Comparison of ENCODE assay signal across 1 cellular context in the genomic region with DNA sequence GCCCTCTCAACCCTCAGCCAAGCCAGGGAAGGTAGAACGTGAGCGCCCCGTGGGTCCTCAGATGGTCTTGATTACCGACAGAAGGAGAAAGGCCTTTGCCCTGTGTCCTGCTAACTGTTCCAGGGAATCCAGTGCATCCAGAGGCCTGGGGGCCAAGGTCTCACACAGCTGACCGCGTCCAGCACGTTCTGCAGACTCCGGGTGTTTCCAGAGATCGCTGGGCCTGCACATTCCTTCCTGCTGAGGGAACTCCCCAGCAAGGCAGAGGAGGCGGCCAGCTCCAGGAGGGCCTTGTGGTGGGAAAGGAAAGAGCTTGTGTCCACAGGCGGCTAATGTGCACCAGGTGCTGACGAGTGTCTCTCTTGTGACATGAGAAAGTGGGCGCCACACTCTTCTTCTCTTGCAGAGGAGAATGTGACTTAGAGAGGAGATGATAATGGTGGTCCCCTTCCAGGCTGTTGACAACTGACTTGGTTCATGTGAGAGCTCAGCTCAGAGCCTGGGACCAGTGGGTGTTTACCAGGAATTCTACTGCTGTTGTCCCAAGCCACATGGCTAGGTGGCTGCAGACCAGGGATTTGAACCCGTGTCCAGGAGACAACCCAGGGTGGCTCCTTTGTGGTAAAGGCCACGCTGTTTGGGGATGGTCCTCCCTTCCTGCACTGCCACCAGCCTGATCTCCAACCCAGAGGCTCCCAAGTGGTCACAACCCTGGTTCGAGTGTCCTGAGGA.
TF ChIP-seq lines count a peak whose summit lies in the region.

No MANE protein-coding gene starts in this region.

TF ChIP-seq in HepG2, 621 proteins besides CTCF, POLR2A, EP300 and RAD21 (continued from another document and continues in another):
- TF ChIP-seq, protein P1, sequence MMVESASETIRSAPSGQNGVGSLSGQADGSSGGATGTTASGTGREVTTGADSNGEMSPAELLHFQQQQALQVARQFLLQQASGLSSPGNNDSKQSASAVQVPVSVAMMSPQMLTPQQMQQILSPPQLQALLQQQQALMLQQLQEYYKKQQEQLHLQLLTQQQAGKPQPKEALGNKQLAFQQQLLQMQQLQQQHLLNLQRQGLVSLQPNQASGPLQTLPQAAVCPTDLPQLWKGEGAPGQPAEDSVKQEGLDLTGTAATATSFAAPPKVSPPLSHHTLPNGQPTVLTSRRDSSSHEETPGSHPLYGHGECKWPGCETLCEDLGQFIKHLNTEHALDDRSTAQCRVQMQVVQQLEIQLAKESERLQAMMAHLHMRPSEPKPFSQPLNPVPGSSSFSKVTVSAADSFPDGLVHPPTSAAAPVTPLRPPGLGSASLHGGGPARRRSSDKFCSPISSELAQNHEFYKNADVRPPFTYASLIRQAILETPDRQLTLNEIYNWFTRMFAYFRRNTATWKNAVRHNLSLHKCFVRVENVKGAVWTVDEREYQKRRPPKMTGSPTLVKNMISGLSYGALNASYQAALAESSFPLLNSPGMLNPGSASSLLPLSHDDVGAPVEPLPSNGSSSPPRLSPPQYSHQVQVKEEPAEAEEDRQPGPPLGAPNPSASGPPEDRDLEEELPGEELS (CRISPR knock-in tag; IDR thresholded peaks at IDR 0.05) = peak; percentile 70
- TF ChIP-seq ARNTL (CRISPR knock-in tag; IDR thresholded peaks at IDR 0.05) = peak; percentile 91
- TF ChIP-seq, protein P2, sequence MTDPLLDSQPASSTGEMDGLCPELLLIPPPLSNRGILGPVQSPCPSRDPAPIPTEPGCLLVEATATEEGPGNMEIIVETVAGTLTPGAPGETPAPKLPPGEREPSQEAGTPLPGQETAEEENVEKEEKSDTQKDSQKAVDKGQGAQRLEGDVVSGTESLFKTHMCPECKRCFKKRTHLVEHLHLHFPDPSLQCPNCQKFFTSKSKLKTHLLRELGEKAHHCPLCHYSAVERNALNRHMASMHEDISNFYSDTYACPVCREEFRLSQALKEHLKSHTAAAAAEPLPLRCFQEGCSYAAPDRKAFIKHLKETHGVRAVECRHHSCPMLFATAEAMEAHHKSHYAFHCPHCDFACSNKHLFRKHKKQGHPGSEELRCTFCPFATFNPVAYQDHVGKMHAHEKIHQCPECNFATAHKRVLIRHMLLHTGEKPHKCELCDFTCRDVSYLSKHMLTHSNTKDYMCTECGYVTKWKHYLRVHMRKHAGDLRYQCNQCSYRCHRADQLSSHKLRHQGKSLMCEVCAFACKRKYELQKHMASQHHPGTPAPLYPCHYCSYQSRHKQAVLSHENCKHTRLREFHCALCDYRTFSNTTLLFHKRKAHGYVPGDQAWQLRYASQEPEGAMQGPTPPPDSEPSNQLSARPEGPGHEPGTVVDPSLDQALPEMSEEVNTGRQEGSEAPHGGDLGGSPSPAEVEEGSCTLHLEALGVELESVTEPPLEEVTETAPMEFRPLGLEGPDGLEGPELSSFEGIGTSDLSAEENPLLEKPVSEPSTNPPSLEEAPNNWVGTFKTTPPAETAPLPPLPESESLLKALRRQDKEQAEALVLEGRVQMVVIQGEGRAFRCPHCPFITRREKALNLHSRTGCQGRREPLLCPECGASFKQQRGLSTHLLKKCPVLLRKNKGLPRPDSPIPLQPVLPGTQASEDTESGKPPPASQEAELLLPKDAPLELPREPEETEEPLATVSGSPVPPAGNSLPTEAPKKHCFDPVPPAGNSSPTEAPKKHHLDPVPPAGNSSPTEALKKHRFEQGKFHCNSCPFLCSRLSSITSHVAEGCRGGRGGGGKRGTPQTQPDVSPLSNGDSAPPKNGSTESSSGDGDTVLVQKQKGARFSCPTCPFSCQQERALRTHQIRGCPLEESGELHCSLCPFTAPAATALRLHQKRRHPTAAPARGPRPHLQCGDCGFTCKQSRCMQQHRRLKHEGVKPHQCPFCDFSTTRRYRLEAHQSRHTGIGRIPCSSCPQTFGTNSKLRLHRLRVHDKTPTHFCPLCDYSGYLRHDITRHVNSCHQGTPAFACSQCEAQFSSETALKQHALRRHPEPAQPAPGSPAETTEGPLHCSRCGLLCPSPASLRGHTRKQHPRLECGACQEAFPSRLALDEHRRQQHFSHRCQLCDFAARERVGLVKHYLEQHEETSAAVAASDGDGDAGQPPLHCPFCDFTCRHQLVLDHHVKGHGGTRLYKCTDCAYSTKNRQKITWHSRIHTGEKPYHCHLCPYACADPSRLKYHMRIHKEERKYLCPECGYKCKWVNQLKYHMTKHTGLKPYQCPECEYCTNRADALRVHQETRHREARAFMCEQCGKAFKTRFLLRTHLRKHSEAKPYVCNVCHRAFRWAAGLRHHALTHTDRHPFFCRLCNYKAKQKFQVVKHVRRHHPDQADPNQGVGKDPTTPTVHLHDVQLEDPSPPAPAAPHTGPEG (CRISPR knock-in tag; IDR thresholded peaks at IDR 0.05) = peak; percentile 59; the same call in 1 of the 2 replicates
- TF ChIP-seq, protein P3, sequence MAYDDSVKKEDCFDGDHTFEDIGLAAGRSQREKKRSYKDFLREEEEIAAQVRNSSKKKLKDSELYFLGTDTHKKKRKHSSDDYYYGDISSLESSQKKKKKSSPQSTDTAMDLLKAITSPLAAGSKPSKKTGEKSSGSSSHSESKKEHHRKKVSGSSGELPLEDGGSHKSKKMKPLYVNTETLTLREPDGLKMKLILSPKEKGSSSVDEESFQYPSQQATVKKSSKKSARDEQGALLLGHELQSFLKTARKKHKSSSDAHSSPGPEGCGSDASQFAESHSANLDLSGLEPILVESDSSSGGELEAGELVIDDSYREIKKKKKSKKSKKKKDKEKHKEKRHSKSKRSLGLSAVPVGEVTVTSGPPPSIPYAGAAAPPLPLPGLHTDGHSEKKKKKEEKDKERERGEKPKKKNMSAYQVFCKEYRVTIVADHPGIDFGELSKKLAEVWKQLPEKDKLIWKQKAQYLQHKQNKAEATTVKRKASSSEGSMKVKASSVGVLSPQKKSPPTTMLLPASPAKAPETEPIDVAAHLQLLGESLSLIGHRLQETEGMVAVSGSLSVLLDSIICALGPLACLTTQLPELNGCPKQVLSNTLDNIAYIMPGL (CRISPR knock-in tag; IDR thresholded peaks at IDR 0.05; ENCODE audit: borderline replicate concordance in 1 of 2, low read depth in 1 of 2) = peak; percentile 69 to 74; a peak in 3 of 4 replicates
- TF ChIP-seq ZNF550 (CRISPR knock-in tag; IDR thresholded peaks at IDR 0.05; ENCODE audit: borderline replicate concordance) = no peak
- 0 out of 2 replicates have a peak, but pooled peaks have one; percentile 53 for TF ChIP-seq ZNF589 (CRISPR knock-in tag; conservative IDR thresholded peaks at IDR 0.05)
- TF ChIP-seq, protein P4, sequence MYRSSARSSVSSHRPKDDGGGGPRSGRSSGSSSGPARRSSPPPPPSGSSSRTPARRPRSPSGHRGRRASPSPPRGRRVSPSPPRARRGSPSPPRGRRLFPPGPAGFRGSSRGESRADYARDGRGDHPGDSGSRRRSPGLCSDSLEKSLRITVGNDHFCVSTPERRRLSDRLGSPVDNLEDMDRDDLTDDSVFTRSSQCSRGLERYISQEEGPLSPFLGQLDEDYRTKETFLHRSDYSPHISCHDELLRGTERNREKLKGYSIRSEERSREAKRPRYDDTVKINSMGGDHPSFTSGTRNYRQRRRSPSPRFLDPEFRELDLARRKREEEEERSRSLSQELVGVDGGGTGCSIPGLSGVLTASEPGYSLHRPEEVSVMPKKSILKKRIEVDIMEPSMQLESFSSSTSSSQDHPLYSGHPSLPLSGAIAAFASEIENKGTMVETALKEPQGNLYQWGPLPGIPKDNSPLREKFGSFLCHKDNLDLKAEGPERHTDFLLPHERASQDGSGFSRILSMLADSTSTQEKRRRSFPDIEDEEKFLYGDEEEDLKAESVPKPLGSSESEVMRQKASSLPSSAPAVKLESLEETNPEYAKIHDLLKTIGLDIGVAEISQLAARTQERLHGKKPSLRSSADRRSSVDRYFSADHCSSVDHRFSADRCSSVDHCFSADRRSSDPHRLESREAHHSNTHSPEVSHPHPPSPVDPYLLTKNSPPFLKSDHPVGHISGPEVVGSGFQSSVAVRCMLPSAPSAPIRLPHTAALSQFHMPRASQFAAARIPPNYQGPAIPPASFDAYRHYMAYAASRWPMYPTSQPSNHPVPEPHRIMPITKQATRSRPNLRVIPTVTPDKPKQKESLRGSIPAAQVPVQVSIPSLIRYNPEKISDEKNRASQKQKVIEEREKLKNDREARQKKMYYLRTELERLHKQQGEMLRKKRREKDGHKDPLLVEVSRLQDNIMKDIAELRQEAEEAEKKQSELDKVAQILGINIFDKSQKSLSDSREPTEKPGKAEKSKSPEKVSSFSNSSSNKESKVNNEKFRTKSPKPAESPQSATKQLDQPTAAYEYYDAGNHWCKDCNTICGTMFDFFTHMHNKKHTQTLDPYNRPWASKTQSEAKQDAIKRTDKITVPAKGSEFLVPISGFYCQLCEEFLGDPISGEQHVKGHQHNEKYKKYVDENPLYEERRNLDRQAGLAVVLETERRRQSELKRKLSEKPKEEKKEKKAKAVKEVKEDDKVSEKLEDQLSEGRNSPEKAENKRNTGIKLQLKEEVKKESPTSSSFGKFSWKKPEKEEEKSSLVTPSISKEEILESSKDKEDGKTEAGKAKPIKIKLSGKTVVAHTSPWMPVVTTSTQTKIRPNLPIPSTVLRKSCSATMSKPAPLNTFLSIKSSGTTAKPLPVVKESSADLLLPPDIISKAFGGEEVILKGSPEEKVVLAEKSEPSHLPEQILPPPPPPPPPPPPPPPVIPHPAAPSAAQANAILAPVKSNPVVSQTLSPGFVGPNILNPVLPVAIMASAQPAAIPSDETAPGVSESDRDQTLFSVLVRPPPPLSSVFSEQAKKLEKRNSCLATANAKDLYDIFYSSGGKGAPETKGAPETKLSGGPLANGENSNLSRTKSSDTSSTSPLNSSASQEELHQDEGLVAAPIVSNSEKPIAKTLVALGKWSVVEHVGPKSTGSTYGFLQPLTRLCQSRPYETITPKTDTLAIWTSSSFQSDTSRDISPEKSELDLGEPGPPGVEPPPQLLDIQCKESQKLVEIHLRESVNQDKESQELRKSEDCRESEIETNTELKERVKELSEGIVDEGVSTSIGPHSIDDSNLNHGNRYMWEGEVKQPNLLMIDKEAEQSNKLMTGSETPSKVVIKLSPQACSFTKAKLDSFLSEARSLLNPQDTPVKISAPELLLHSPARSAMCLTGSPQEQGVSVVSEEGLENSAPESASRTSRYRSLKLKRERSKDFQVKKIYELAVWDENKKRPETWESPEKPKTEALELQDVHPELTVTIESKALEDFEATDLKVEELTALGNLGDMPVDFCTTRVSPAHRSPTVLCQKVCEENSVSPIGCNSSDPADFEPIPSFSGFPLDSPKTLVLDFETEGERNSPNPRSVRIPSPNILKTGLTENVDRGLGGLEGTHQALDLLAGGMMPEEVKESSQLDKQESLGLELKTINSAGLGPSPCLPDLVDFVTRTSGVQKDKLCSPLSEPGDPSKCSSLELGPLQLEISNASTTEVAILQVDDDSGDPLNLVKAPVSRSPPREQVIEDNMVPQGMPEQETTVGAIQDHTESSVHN (CRISPR knock-in tag; IDR thresholded peaks at IDR 0.05) = peak; percentile 65
- TF ChIP-seq, protein P5, sequence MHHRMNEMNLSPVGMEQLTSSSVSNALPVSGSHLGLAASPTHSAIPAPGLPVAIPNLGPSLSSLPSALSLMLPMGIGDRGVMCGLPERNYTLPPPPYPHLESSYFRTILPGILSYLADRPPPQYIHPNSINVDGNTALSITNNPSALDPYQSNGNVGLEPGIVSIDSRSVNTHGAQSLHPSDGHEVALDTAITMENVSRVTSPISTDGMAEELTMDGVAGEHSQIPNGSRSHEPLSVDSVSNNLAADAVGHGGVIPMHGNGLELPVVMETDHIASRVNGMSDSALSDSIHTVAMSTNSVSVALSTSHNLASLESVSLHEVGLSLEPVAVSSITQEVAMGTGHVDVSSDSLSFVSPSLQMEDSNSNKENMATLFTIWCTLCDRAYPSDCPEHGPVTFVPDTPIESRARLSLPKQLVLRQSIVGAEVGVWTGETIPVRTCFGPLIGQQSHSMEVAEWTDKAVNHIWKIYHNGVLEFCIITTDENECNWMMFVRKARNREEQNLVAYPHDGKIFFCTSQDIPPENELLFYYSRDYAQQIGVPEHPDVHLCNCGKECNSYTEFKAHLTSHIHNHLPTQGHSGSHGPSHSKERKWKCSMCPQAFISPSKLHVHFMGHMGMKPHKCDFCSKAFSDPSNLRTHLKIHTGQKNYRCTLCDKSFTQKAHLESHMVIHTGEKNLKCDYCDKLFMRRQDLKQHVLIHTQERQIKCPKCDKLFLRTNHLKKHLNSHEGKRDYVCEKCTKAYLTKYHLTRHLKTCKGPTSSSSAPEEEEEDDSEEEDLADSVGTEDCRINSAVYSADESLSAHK (CRISPR knock-in tag; IDR thresholded peaks at IDR 0.05; ENCODE audit: borderline replicate concordance) = no peak
- TF ChIP-seq, protein P6, sequence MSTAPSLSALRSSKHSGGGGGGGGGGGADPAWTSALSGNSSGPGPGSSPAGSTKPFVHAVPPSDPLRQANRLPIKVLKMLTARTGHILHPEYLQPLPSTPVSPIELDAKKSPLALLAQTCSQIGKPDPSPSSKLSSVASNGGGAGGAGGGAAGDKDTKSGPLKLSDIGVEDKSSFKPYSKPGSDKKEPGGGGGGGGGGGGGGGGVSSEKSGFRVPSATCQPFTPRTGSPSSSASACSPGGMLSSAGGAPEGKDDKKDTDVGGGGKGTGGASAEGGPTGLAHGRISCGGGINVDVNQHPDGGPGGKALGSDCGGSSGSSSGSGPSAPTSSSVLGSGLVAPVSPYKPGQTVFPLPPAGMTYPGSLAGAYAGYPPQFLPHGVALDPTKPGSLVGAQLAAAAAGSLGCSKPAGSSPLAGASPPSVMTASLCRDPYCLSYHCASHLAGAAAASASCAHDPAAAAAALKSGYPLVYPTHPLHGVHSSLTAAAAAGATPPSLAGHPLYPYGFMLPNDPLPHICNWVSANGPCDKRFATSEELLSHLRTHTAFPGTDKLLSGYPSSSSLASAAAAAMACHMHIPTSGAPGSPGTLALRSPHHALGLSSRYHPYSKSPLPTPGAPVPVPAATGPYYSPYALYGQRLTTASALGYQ (CRISPR knock-in tag; IDR thresholded peaks at IDR 0.05) = 0 out of 2 replicates have a peak, but pooled peaks have one; percentile 16
- 0 out of 2 replicates have a peak, but pooled peaks have one; percentile 70 for TF ChIP-seq ZNF747 (CRISPR knock-in tag; IDR thresholded peaks at IDR 0.05; ENCODE audit: borderline replicate concordance)
- peak; percentile 90 for TF ChIP-seq ZNF546 (CRISPR knock-in tag; conservative IDR thresholded peaks at IDR 0.05)
- no peak for TF ChIP-seq MTF1 (CRISPR knock-in tag; IDR thresholded peaks at IDR 0.05)
- 0 out of 2 replicates have a peak, but pooled peaks have one; percentile 35 for TF ChIP-seq BRD4 (CRISPR knock-in tag; IDR thresholded peaks at IDR 0.05)
- peak; percentile 56; the same call in 1 of the 2 replicates for TF ChIP-seq KDM2A (CRISPR knock-in tag; IDR thresholded peaks at IDR 0.05; ENCODE audit: borderline replicate concordance, low read depth)
- peak; percentile 95 for TF ChIP-seq MED1 (CRISPR knock-in tag; IDR thresholded peaks at IDR 0.05)
- peak; percentile 90 for TF ChIP-seq ZNF775 (CRISPR knock-in tag; IDR thresholded peaks at IDR 0.05; ENCODE audit: borderline replicate concordance)
- TF ChIP-seq ZNF251 (CRISPR knock-in tag; IDR thresholded peaks at IDR 0.05) = peak; percentile 55; the same call in 1 of the 2 replicates
- TF ChIP-seq ZNF282 (IDR thresholded peaks at IDR 0.05; ENCODE audit: partially characterized antibody) = no peak
- TF ChIP-seq FOXA1 (IDR thresholded peaks at IDR 0.05) = no peak
- TF ChIP-seq FOXA1 (CRISPR knock-in tag; IDR thresholded peaks at IDR 0.05) = peak; percentile 44
- no peak for TF ChIP-seq MATR3 (CRISPR knock-in tag; IDR thresholded peaks at IDR 0.05)
- TF ChIP-seq MTA1 (CRISPR knock-in tag; IDR thresholded peaks at IDR 0.05; ENCODE audit: borderline replicate concordance) = peak; percentile 99
- peak; percentile 50 for TF ChIP-seq YY1 (IDR thresholded peaks at IDR 0.05; ENCODE audit: insufficient read depth, insufficient replicate concordance, low read depth, low read length)
- TF ChIP-seq SRSF9 (IDR thresholded peaks at IDR 0.05; ENCODE audit: borderline replicate concordance, insufficient read depth, low read depth, low read length, poor library complexity, severe bottlenecking) = no peak
